ENCODE assay signal across 9 cellular contexts in the genomic region with DNA sequence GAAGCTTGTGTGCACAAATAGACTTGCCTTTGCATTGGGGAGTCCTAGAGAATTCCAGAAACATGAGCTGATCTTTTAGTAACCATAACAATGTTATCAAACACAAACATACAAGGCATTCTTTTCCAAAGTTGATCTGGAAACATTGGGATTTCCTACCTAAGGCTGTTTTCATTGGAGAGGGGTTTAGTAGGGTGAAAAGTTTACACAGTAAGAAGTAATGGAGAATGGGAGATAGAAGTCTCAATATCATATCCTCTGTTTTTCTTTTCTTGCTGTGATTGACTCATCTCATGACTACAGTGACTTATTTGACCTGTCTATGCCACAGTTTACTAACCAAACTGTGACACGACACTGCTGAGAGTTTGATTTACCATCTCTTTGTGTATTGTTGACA.
DNase-seq lines count a peak whose midpoint lies in the region; ATAC-seq, FAIRE-seq and TF ChIP-seq lines count a peak whose summit lies in the region.
"Had no signal": no experiment of that assay in that cellular context is flagged by ENCODE, and none has a peak within 500 bp of the region (broad histone marks: within the 10 kb centered on the region; RNA-seq: fewer than 3 reads in every experiment).

No MANE protein-coding gene starts in this region.

- DNase-seq in astrocyte (ENCODE audit: low read depth) (peak; percentile 79), pulmonary artery endothelial cell (ENCODE audit: low read depth, low spot score) (peak; percentile 79), tibial artery (no peak), midbrain (lab: John Stamatoyannopoulos, UW) (no peak)
- DNase-seq in activated CD8-positive, alpha-beta memory T cell treated with anti-CD3 and anti-CD28 coated beads, Interleukin-2, amount 50 U/mL, for 4 hours, result no peak

- ATAC-seq in GM18868 (IDR thresholded peaks at IDR 0.05; ENCODE audit: unreplicated experiment) (peak; percentile 89), HG02852 (IDR thresholded peaks at IDR 0.05; ENCODE audit: unreplicated experiment) (peak; percentile 78)
- ATAC-seq: K562 had no signal

- no peaks in the 10 kb centered on the region for H3K9me3 ChIP-seq in astrocyte (ENCODE audit: insufficient read depth, low read depth, low read length)
- H3K9me3 ChIP-seq in tibial artery, result no peaks in the 10 kb centered on the region

- H3K4me3 Mint-ChIP-seq in astrocyte (ENCODE audit: unreplicated experiment), result no peak overlapping the region
- H3K4me3 Mint-ChIP-seq: neural crest cell had no signal

- H3K36me3 ChIP-seq in astrocyte (ENCODE audit: insufficient read depth, low read length) (no peaks in the 10 kb centered on the region), tibial artery (no peaks in the 10 kb centered on the region)

- no peaks in the 10 kb centered on the region for H3K27me3 Mint-ChIP-seq in astrocyte (ENCODE audit: low read depth, unreplicated experiment)

- no peaks in the 10 kb centered on the region for H3K27me3 ChIP-seq in astrocyte (ENCODE audit: insufficient read depth, low read length)
- no peaks in the 10 kb centered on the region for H3K27me3 ChIP-seq in tibial artery

- no peak overlapping the region for H3K4me3 ChIP-seq in astrocyte (ENCODE audit: insufficient read depth, low read depth, low read length)
- H3K4me3 ChIP-seq in tibial artery, result no peak overlapping the region
- H3K4me3 ChIP-seq: K562 had no signal

- no peaks in the 10 kb centered on the region for H3K36me3 Mint-ChIP-seq in astrocyte (ENCODE audit: low read depth, unreplicated experiment)

- H3K4me2 ChIP-seq in astrocyte (ENCODE audit: low read length), result peak overlapping the region; percentile 47

- H3K9me3 Mint-ChIP-seq in astrocyte (ENCODE audit: unreplicated experiment), result no peaks in the 10 kb centered on the region
- H3K9me3 Mint-ChIP-seq: neural crest cell had no signal

- peaks cover 9% of the 10 kb centered on the region for H3K4me1 ChIP-seq in astrocyte (ENCODE audit: insufficient read depth, low read length)
- no peaks in the 10 kb centered on the region for H3K4me1 ChIP-seq in tibial artery

- no peak for FAIRE-seq in astrocyte (lab: Jason Lieb, UNC)
- FAIRE-seq: K562 had no signal

- no peak overlapping the region for H2AFZ ChIP-seq in astrocyte (ENCODE audit: low read depth, low read length)

- no peaks in the 10 kb centered on the region for H4K20me1 ChIP-seq in astrocyte (ENCODE audit: insufficient read depth, low read length)

- no peak for TF ChIP-seq CTCF in astrocyte (IDR thresholded peaks at IDR 0.05; ENCODE audit: insufficient read depth, low read depth, low read length)
- no peak for TF ChIP-seq CTCF in tibial artery (IDR thresholded peaks at IDR 0.05)

- H3K79me2 ChIP-seq in astrocyte (ENCODE audit: insufficient read depth, low read length), result no peaks in the 10 kb centered on the region

- peak overlapping the region; percentile 66 for H3K9ac ChIP-seq in astrocyte (ENCODE audit: low read length)

- H3K27ac Mint-ChIP-seq in astrocyte (ENCODE audit: unreplicated experiment), result peak overlapping the region; percentile 44

- H3K27ac ChIP-seq in astrocyte (ENCODE audit: low read depth, low read length) (peak overlapping the region; percentile 87), tibial artery (no peak overlapping the region)

- H3K4me1 Mint-ChIP-seq in astrocyte (ENCODE audit: low read depth, unreplicated experiment), result peaks cover 7% of the 10 kb centered on the region
- H3K4me1 Mint-ChIP-seq: neural crest cell had no signal

- intact Hi-C loops in tibial artery (cut with DNase I; ENCODE audit: low total_unique reads), result no loop called here

Comparison
In these comparisons a context has a peak if more than half of its experiments do, and no peak if none do; other contexts are left out.
1. DNase-seq: peak in astrocyte (single experiment) and pulmonary artery endothelial cell (single experiment); none in tibial artery (0 of 2), activated CD8-positive, alpha-beta memory T cell treated with anti-CD3 and anti-CD28 coated beads, Interleukin-2, amount 50 U/mL, for 4 hours (single experiment) and midbrain (single experiment).